ENCODE assay signal across 27 cellular contexts in the genomic region with DNA sequence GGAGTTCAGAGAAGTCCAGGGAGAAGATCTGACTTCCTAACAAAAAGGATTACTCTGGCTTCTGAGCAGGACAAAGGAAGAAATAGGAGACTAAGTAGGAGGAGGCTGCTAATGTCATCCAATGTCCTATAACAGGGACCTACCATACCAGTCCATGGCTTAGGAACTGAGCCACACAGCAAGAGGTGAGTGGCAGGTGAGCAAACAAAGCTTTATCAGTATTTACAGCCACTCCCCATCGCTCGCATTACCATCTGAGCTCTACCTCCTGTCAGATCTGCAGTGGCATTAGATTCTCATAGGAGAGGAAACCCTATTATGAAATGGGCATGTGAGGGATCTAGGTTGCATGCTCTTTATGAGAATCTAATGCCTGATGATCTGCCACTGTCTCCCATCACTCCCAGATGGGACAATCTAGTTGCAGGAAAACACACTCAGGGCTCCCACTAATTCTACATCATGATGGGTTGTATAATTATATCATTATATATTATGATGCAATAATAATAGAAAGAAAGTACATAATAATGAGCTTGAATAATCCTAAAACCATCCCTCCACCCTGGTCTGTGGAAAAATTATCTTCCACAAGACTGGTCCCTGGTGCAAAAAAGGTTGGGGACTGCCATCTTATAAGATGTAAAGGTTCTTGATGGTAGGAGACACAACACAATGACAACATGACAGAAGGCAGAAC.
"Had no signal": no experiment of that assay in that cellular context is flagged by ENCODE, and none has a peak within 500 bp of the region (broad histone marks: within the 10 kb centered on the region; RNA-seq: fewer than 3 reads in every experiment).

No MANE protein-coding gene starts in this region.

- H3K27me3 ChIP-seq: ascending aorta, body of pancreas, MG63, Peyer's patch had no signal

- H3K4me3 ChIP-seq: ascending aorta, body of pancreas, coronary artery, MG63, Peyer's patch had no signal

- H3K27ac ChIP-seq: ascending aorta, body of pancreas, coronary artery, Peyer's patch, RWPE1 had no signal

- DNase-seq: activated B cell treated with CpG ODN at 0.5 μM for 24 hours; activated CD4-positive, alpha-beta T cell treated with anti-CD3 and anti-CD28 coated beads for 1 hour; activated CD4-positive, alpha-beta T cell treated with anti-CD3 and anti-CD28 coated beads, Interleukin-2, amount 10 ng/mL, durations not matched to agents 24 days and 14 days; activated CD4-positive, alpha-beta T cell treated with anti-CD3 and anti-CD28 coated beads, Interleukin-2, amount 50 U/mL, for 48 hours; activated CD8-positive, alpha-beta memory T cell treated with anti-CD3 and anti-CD28 coated beads, Interleukin-2, amount 10 ng/mL, durations not matched to agents 7 days and 5 days; activated effector memory CD4-positive, alpha-beta T cell treated with Interleukin-2 at 50 U/mL for 16 hours; activated naive CD4-positive, alpha-beta T cell; activated naive CD8-positive, alpha-beta T cell treated with anti-CD3 and anti-CD28 coated beads, Interleukin-2, amount 50 U/mL, for 24 hours; activated T-cell treated with anti-CD3 and anti-CD28 coated beads, Interleukin-2, amount 50 U/mL, for 24 hours; amniotic stem cell; body of pancreas; central memory CD4-positive, alpha-beta T cell; MG63; MV-4-11; NCI-H1092 treated with DMSO at 0.1 percent for 48 hours; NCI-H1436; NCI-H187 treated with DMSO at 0.1 percent for 48 hours; NCI-H345; NCI-H524 treated with DMSO at 0.1 percent for 48 hours; NCI-H82; Peyer's patch; Right ventricle myocardium superior; T-helper 2 cell; T1000 had no signal

- ATAC-seq: activated CD8-positive, alpha-beta memory T cell treated with anti-CD3 and anti-CD28 coated beads, Interleukin-2, amount 10 ng/mL, durations not matched to agents 7 days and 5 days; activated naive CD8-positive, alpha-beta T cell treated with anti-CD3 and anti-CD28 coated beads, Interleukin-2, amount 50 U/mL, for 24 hours; body of pancreas had no signal
